In the genomic region with DNA sequence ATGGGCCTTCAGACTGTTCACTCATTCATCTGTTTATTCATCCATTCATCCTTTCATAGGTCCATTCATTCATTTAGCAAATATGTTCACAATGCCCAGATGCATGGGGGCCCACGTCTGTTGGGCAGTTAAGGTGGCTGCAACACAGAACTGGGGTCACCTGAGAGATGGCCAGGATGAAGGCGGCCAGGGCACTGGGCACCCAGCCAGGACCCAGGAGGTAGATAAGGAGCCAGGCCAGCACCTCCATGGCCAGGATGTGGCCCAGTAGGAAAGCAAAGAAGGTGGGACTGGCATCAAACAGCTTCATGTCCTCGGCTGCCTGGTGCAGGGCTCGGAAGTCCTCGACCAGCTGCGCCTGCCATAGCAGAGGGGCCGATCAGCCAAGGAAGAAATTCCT, we compare ENCODE assay signal across 16 cellular contexts. TPM values are rescaled to one million over a fixed set of nuclear protein-coding genes. Genes with fewer than 3 reads are reported as not detected.
"Had no signal": no experiment of that assay in that cellular context is flagged by ENCODE, and none has a peak within 500 bp of the region (broad histone marks: within the 10 kb centered on the region; RNA-seq: fewer than 3 reads in every experiment).

No MANE protein-coding gene starts in this region.

- H3K9me3 ChIP-seq: esophagus squamous epithelium, gastroesophageal sphincter, left ventricle myocardium inferior, lower lobe of right lung, neutrophil, sigmoid colon had no signal

- H3K4me2 ChIP-seq: hepatocyte had no signal

- H3K27me3 ChIP-seq: esophagus squamous epithelium, gastroesophageal sphincter, hepatocyte, neutrophil, sigmoid colon had no signal

- ATAC-seq: gastroesophageal sphincter; left cardiac atrium; lower lobe of right lung; naive thymus-derived CD4-positive, alpha-beta T cell had no signal

- DNase-seq: esophagus squamous epithelium; foreskin fibroblast; left cardiac atrium; left ventricle myocardium inferior; lower lobe of right lung; mesenchymal stem cell; midbrain; naive thymus-derived CD4-positive, alpha-beta T cell; nephron progenitor cell; sigmoid colon; small intestine; stimulated activated CD4-positive, alpha-beta T cell treated with anti-CD3 and anti-CD28 coated beads, Interleukin-12 subunit alpha, Interleukin-12 subunit beta, amount 100 ng/mL, for 4 hours; stimulated activated naive CD4-positive, alpha-beta T cell treated with Interleukin-2 at 50 U/mL for 16 hours had no signal

- H3K4me1 ChIP-seq: gastroesophageal sphincter, lower lobe of right lung, sigmoid colon had no signal

- H3K79me2 ChIP-seq: hepatocyte had no signal

- H3K36me3 ChIP-seq: neutrophil had no signal

- H3K27ac ChIP-seq: esophagus squamous epithelium, gastroesophageal sphincter, hepatocyte, lower lobe of right lung, neutrophil, sigmoid colon had no signal

- H2AFZ ChIP-seq: hepatocyte had no signal

- H3K4me3 ChIP-seq: esophagus squamous epithelium, gastroesophageal sphincter, hepatocyte, left ventricle myocardium inferior, lower lobe of right lung, sigmoid colon had no signal

RNA-seq across cellular contexts. Expression of a gene that starts 38.2 kb away (rescaled TPM):
- polyA plus RNA-seq: naive thymus-derived CD4-positive, alpha-beta T cell had no signal
